In genomic region chr5:165157209-165157608, GRCh38 we compare ENCODE assay signal across 1 cellular context.
TF ChIP-seq lines count a peak whose summit lies in the region.

No MANE protein-coding gene starts in this region.

TF ChIP-seq in IMR-90, 13 proteins besides CTCF, POLR2A, EP300 and RAD21 (continued from another document):
- no peak for TF ChIP-seq RCOR1 (IDR thresholded peaks at IDR 0.05; ENCODE audit: insufficient replicate concordance, low read length)
- no peak for TF ChIP-seq NFE2L2 (IDR thresholded peaks at IDR 0.05; ENCODE audit: low read depth, low read length)
- TF ChIP-seq FOS (IDR thresholded peaks at IDR 0.05; ENCODE audit: low read depth, low read length) = no peak
